ENCODE assay signal across 8 cellular contexts in genomic region chr9:113580041-113580953, GRCh38.
DNase-seq lines count a peak whose midpoint lies in the region; ATAC-seq, FAIRE-seq and TF ChIP-seq lines count a peak whose summit lies in the region.

No MANE protein-coding gene starts in this region.

- peak overlapping the region; percentile 96 for H3K27ac Mint-ChIP-seq in T-helper 2 cell treated with Interferon-gamma antibody and Interleukin-4, amounts not matched to agents 5 μg/mL and 100 μg/mL, for 36 hours
- peak overlapping the region; percentile 19 for H3K27ac Mint-ChIP-seq in mesothelial cell of epicardium

- peak overlapping the region; percentile 84 for H3K4me3 Mint-ChIP-seq in T-helper 2 cell treated with Interferon-gamma antibody and Interleukin-4, amounts not matched to agents 5 μg/mL and 100 μg/mL, for 36 hours
- H3K4me3 Mint-ChIP-seq in mesothelial cell of epicardium = no peak overlapping the region

- intact Hi-C loops in breast epithelium (cut with DNase I; ENCODE audit: low total_unique reads) = loop anchor here (5.0 kb wide), 1 partner anchor 438 kb away; no protein-coding TSS in a partner anchor

- H3K27me3 ChIP-seq in breast epithelium = no peaks in the 10 kb centered on the region

- peak overlapping the region in 1 of 3 donors; percentile 33 for H3K4me3 ChIP-seq in breast epithelium

- H3K27ac ChIP-seq in breast epithelium = peak overlapping the region; percentile 89 to 91

- TF ChIP-seq CTCF in breast epithelium (IDR thresholded peaks at IDR 0.05) (peak in 1 of 3 donors; percentile 9), mesothelial cell of epicardium (IDR thresholded peaks at IDR 0.05; ENCODE audit: unreplicated experiment) (no peak)

- no peaks in the 10 kb centered on the region for H3K27me3 Mint-ChIP-seq in T-helper 2 cell treated with Interferon-gamma antibody and Interleukin-4, amounts not matched to agents 5 μg/mL and 100 μg/mL, for 36 hours (ENCODE audit: low read depth)
- no peaks in the 10 kb centered on the region for H3K27me3 Mint-ChIP-seq in mesothelial cell of epicardium (ENCODE audit: low read depth)

- H3K4me1 ChIP-seq in breast epithelium = peaks cover 4 to 33% of the 10 kb centered on the region in 2 donors

- peaks cover 70% of the 10 kb centered on the region for H3K4me1 Mint-ChIP-seq in T-helper 2 cell treated with Interferon-gamma antibody and Interleukin-4, amounts not matched to agents 5 μg/mL and 100 μg/mL, for 36 hours (ENCODE audit: low read depth)
- H3K4me1 Mint-ChIP-seq in mesothelial cell of epicardium = peaks cover 16% of the 10 kb centered on the region

- no peak for TF ChIP-seq POLR2A in H54 (IDR thresholded peaks at IDR 0.05; ENCODE audit: low read depth, low read length)
- TF ChIP-seq POLR2A in breast epithelium (IDR thresholded peaks at IDR 0.05) = no peak

- no peaks in the 10 kb centered on the region for H3K9me3 ChIP-seq in breast epithelium

- H3K9me3 Mint-ChIP-seq in T-helper 2 cell treated with Interferon-gamma antibody and Interleukin-4, amounts not matched to agents 5 μg/mL and 100 μg/mL, for 36 hours = no peaks in the 10 kb centered on the region
- H3K9me3 Mint-ChIP-seq in mesothelial cell of epicardium = no peaks in the 10 kb centered on the region

- peaks cover 18% of the 10 kb centered on the region for H3K36me3 Mint-ChIP-seq in T-helper 2 cell treated with Interferon-gamma antibody and Interleukin-4, amounts not matched to agents 5 μg/mL and 100 μg/mL, for 36 hours (ENCODE audit: low read depth)
- H3K36me3 Mint-ChIP-seq in mesothelial cell of epicardium = peaks cover 3% of the 10 kb centered on the region

- H3K36me3 ChIP-seq in breast epithelium = no peaks in the 10 kb centered on the region

- ATAC-seq in HG03469 (IDR thresholded peaks at IDR 0.05; ENCODE audit: unreplicated experiment) = no peak

- no peak for DNase-seq in H54 (ENCODE audit: insufficient read length, low spot score)
- DNase-seq in T-helper 2 cell treated with Interferon-gamma antibody and Interleukin-4, amounts not matched to agents 5 μg/mL and 100 μg/mL, for 36 hours (ENCODE audit: low spot score) = peak; percentile 71
- peak; percentile 88 to 93 for DNase-seq in breast epithelium (ENCODE audit: low spot score in 2 of 2)
- DNase-seq in mesothelial cell of epicardium (ENCODE audit: low spot score in 2 of 2, unreplicated experiment in 2 of 2) = no peak
- DNase-seq in stimulated activated CD8-positive, alpha-beta memory T cell treated with anti-CD3 and anti-CD28 coated beads, Interleukin-2, amount 100 ng/mL, for 48 hours (ENCODE audit: low read depth in 2 of 2) = peak; percentile 48 to 68
- no peak for DNase-seq in NCI-H2081 treated with DMSO at 0.1 percent for 48 hours (lab: John Stamatoyannopoulos, UW)
- no peak for DNase-seq in NCI-H1436 treated with DMSO at 0.1 percent for 48 hours (lab: John Stamatoyannopoulos, UW)

- peak; percentile 41 for FAIRE-seq in H54 (lab: Jason Lieb, UNC)

Comparison
In these comparisons a context has a peak if more than half of its experiments do, and no peak if none do; other contexts are left out.
1. DNase-seq: peak in T-helper 2 cell treated with Interferon-gamma antibody and Interleukin-4, amounts not matched to agents 5 μg/mL and 100 μg/mL, for 36 hours (single experiment), breast epithelium (2 of 2) and stimulated activated CD8-positive, alpha-beta memory T cell treated with anti-CD3 and anti-CD28 coated beads, Interleukin-2, amount 100 ng/mL, for 48 hours (2 of 2); none in H54 (single experiment), mesothelial cell of epicardium (0 of 2), NCI-H2081 treated with DMSO at 0.1 percent for 48 hours (single experiment) and NCI-H1436 treated with DMSO at 0.1 percent for 48 hours (single experiment).